15 cellular contexts compared by ENCODE assay signal in genomic region chr10:112349521-112350085, GRCh38.
"Had no signal": no experiment of that assay in that cellular context is flagged by ENCODE, and none has a peak within 500 bp of the region (broad histone marks: within the 10 kb centered on the region; RNA-seq: fewer than 3 reads in every experiment).

No MANE protein-coding gene starts in this region.

- H3K27me3 Mint-ChIP-seq: effector memory CD8-positive, alpha-beta T cell had no signal

- H3K9me3 Mint-ChIP-seq: effector memory CD8-positive, alpha-beta T cell; nephron progenitor cell had no signal

- H3K27ac ChIP-seq: epithelial cell of prostate, esophagus muscularis mucosa, gastrocnemius medialis, heart right ventricle, neutrophil, thyroid gland, upper lobe of left lung, vagina had no signal

- DNase-seq: effector memory CD8-positive, alpha-beta T cell; gastrocnemius medialis; heart right ventricle; hypothalamus; islet precursor cell; mammary epithelial cell; naive thymus-derived CD4-positive, alpha-beta T cell; nephron progenitor cell; stimulated activated naive CD4-positive, alpha-beta T cell treated with Interleukin-2 at 50 U/mL for 16 hours; thyroid gland had no signal

- H3K36me3 Mint-ChIP-seq: naive thymus-derived CD4-positive, alpha-beta T cell had no signal

- H3K4me1 Mint-ChIP-seq: naive thymus-derived CD4-positive, alpha-beta T cell; nephron progenitor cell had no signal

- H3K27me3 ChIP-seq: esophagus muscularis mucosa, gastrocnemius medialis, heart right ventricle, neutrophil, thyroid gland, upper lobe of left lung, vagina had no signal

- H3K9me3 ChIP-seq: gastrocnemius medialis, heart right ventricle, neutrophil, thyroid gland, upper lobe of left lung, vagina had no signal

- H3K4me1 ChIP-seq: esophagus muscularis mucosa, gastrocnemius medialis, thyroid gland, upper lobe of left lung, vagina had no signal

- H3K4me3 ChIP-seq: esophagus muscularis mucosa, gastrocnemius medialis, heart right ventricle, thyroid gland, upper lobe of left lung, vagina had no signal

- H3K4me3 Mint-ChIP-seq: effector memory CD8-positive, alpha-beta T cell; naive thymus-derived CD4-positive, alpha-beta T cell; nephron progenitor cell had no signal

- H3K27ac Mint-ChIP-seq: effector memory CD8-positive, alpha-beta T cell; naive thymus-derived CD4-positive, alpha-beta T cell; nephron progenitor cell had no signal

- H3K36me3 ChIP-seq: esophagus muscularis mucosa, gastrocnemius medialis, heart right ventricle, neutrophil, thyroid gland, upper lobe of left lung, vagina had no signal
